Comparison of ENCODE assay signal across 9 cellular contexts in genomic region chr7:22001345-22002004, GRCh38. TPM values are rescaled to one million over a fixed set of nuclear protein-coding genes. Genes with fewer than 3 reads are reported as not detected.
A peak's percentile ranks its signal among the peaks of the same experiment; 100 is the strongest.
DNase-seq lines count a peak whose midpoint lies in the region; ATAC-seq and TF ChIP-seq lines count a peak whose summit lies in the region.
"Had no signal": no experiment of that assay in that cellular context is flagged by ENCODE, and none has a peak within 500 bp of the region (broad histone marks: within the 10 kb centered on the region; RNA-seq: fewer than 3 reads in every experiment).

No MANE protein-coding gene starts in this region.

- CTCF ChIA-PET in GM10248 (lab: Yijun Ruan, JAX): interaction anchor here (0.7 to 2.3 kb wide), 15 partner anchors 9 to 269 kb away, joined by 3 to 9 read pairs (median 3); no protein-coding TSS in a partner anchor
- CTCF ChIA-PET in activated CD4-positive, alpha-beta memory T cell treated with anti-CD3 and anti-CD28 coated beads for 36 hours (lab: Charles Lee): interaction anchor here (0.5 to 1.5 kb wide), 13 partner anchors 56 to 745 kb away, joined by 3 to 5 read pairs (median 3); no protein-coding TSS in a partner anchor

- in situ Hi-C loops in astrocyte of the spinal cord (cut with HindIII; ENCODE audit: low sequenced_read_pairs): no loop called here

- H3K4me1 Mint-ChIP-seq in activated CD4-positive, alpha-beta memory T cell treated with anti-CD3 and anti-CD28 coated beads for 36 hours (ENCODE audit: low read depth): peaks cover 2% of the 10 kb centered on the region

- ATAC-seq in HG03469 (IDR thresholded peaks at IDR 0.05; ENCODE audit: unreplicated experiment): peak; percentile 64

- peak; percentile 66 for TF ChIP-seq CTCF in GM10248 (IDR thresholded peaks at IDR 0.05; ENCODE audit: control extremely low read depth, extremely low read depth, low read depth, missing control alignments)
- TF ChIP-seq CTCF in astrocyte of the spinal cord (IDR thresholded peaks at IDR 0.05; ENCODE audit: low read depth, low read length): peak; percentile 70

- no peaks in the 10 kb centered on the region for H3K27me3 Mint-ChIP-seq in activated CD4-positive, alpha-beta memory T cell treated with anti-CD3 and anti-CD28 coated beads for 36 hours
- H3K27me3 Mint-ChIP-seq: IgD-negative memory B cell had no signal

- H3K27ac ChIP-seq in iPS DF 6.9 (ENCODE audit: low read length): no peak overlapping the region

- H3K4me3 ChIP-seq in astrocyte of the spinal cord (ENCODE audit: low read depth, low read length) (peak overlapping the region; percentile 9), iPS DF 6.9 (ENCODE audit: low read length) (no peak overlapping the region)

- POLR2A ChIA-PET in GM10248 (lab: Yijun Ruan, JAX): no interaction called here
- POLR2A ChIA-PET in activated CD4-positive, alpha-beta memory T cell treated with anti-CD3 and anti-CD28 coated beads for 36 hours (lab: Charles Lee): no interaction called here

- no peaks in the 10 kb centered on the region for H3K27me3 ChIP-seq in iPS DF 6.9 (ENCODE audit: control insufficient read depth, insufficient read depth, low read length)

- no peaks in the 10 kb centered on the region for H3K9me3 ChIP-seq in iPS DF 6.9 (ENCODE audit: control insufficient read depth, insufficient read depth, low read length)

- intact Hi-C loops in activated CD4-positive, alpha-beta memory T cell treated with anti-CD3 and anti-CD28 coated beads for 36 hours (cut with micrococcal nuclease): loop anchor here (1.0 to 10.0 kb wide), 5 partner anchors 55 to 1217 kb away; partner anchors contain the start of gene SP8

- no peak overlapping the region for H3K4me3 Mint-ChIP-seq in activated CD4-positive, alpha-beta memory T cell treated with anti-CD3 and anti-CD28 coated beads for 36 hours

- no peaks in the 10 kb centered on the region for H3K36me3 ChIP-seq in iPS DF 6.9 (ENCODE audit: control insufficient read depth, insufficient read depth, low read length)

- H3K9me3 Mint-ChIP-seq in activated CD4-positive, alpha-beta memory T cell treated with anti-CD3 and anti-CD28 coated beads for 36 hours: no peaks in the 10 kb centered on the region
- H3K9me3 Mint-ChIP-seq: IgD-negative memory B cell had no signal

- no CpG with 5 or more reads among the region's 8 CpGs for WGBS in iPS DF 6.9 (ENCODE audit: insufficient coverage, insufficient read length)

- DNase-seq in AG08395 (ENCODE audit: low spot score) (peak; percentile 89), GM10248 (ENCODE audit: extremely low spot score) (peak; percentile 67), NCI-H82 treated with DMSO at 0.1 percent for 48 hours (lab: John Stamatoyannopoulos, UW; ENCODE audit: unreplicated experiment) (peak; percentile 16), astrocyte of the spinal cord (ENCODE audit: low read depth, low spot score) (peak; percentile 74), iPS DF 6.9 (ENCODE audit: low read depth, low spot score) (peak; percentile 11), smooth muscle cell of the brain vasculature (ENCODE audit: low read depth, low spot score) (peak; percentile 41)
- no peak for DNase-seq in activated CD4-positive, alpha-beta memory T cell treated with anti-CD3 and anti-CD28 coated beads for 36 hours

- no peaks in the 10 kb centered on the region for H3K4me1 ChIP-seq in iPS DF 6.9 (ENCODE audit: control insufficient read depth, insufficient read depth, low read length)

- H3K36me3 Mint-ChIP-seq in activated CD4-positive, alpha-beta memory T cell treated with anti-CD3 and anti-CD28 coated beads for 36 hours: no peaks in the 10 kb centered on the region
- H3K36me3 Mint-ChIP-seq: IgD-negative memory B cell had no signal

- H3K27ac Mint-ChIP-seq in activated CD4-positive, alpha-beta memory T cell treated with anti-CD3 and anti-CD28 coated beads for 36 hours: no peak overlapping the region

RNA-seq across cellular contexts. Expression of gene CDCA7L, which starts 55.8 kb away (rescaled TPM):
- 10 to 100 TPM; 62.5 to 70.4 TPM for total RNA-seq in activated CD4-positive, alpha-beta memory T cell treated with anti-CD3 and anti-CD28 coated beads for 36 hours
